35 cellular contexts compared by ENCODE assay signal in the genomic region with DNA sequence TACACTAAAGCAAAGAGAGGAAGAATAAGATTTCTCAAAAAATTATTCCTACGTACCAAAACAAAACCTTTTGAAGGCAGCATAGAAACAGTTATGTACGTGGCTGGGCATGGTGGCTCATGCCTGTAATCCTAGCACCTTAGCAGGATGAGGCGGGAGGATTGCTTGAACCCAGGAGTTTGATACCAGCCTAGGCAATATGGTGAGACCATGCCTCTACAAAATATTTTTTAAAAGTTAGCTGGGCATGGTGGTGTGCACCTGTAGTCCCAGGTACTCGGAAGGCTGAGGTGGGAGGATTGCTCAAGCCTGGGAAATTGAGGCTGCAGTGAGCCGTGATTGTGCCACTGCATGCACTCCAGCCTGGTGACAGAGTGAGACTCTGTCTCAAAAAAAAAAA. TPM values are rescaled to one million over a fixed set of nuclear protein-coding genes. Genes with fewer than 3 reads are reported as not detected.
"Had no signal": no experiment of that assay in that cellular context is flagged by ENCODE, and none has a peak within 500 bp of the region (broad histone marks: within the 10 kb centered on the region; RNA-seq: fewer than 3 reads in every experiment).

No MANE protein-coding gene starts in this region.

- H3K4me3 Mint-ChIP-seq: activated B cell treated with CpG ODN at 0.5 μM for 24 hours; activated CD4-positive, alpha-beta memory T cell treated with anti-CD3 and anti-CD28 coated beads for 36 hours; activated CD8-positive, alpha-beta T cell treated with anti-CD3 and anti-CD28 coated beads for 36 hours; activated naive CD4-positive, alpha-beta T cell treated with anti-CD3 and anti-CD28 coated beads for 36 hours; activated naive CD8-positive, alpha-beta T cell treated with anti-CD3 and anti-CD28 coated beads for 36 hours; activated T-cell treated with anti-CD3 and anti-CD28 coated beads, Interleukin-2, amount 50 U/mL, for 4 hours; activated T-cell treated with anti-CD3 and anti-CD28 coated beads, Interleukin-2, amount 50 U/mL, for 72 hours; activated T-helper 1 cell treated with anti-CD3 and anti-CD28 coated beads, Interleukin-12 subunit alpha, Interleukin-12 subunit beta, Interleukin-2, Interleukin-4 antibody, amounts not matched to agents 30 ng/mL and 10 ng/mL and 1 ng/mL, durations not matched to agents 14 hours and 24 hours and 36 hours; activated T-helper 17 cell treated with anti-CD3 and anti-CD28 coated beads, Interleukin-2, amount 50 U/mL, for 72 hours; T-cell; T-helper 17 cell; T-helper 2 cell treated with Interferon-gamma antibody and Interleukin-4, amounts not matched to agents 5 μg/mL and 100 μg/mL, for 36 hours had no signal

- H3K36me3 Mint-ChIP-seq: activated CD4-positive, alpha-beta memory T cell treated with anti-CD3 and anti-CD28 coated beads for 36 hours; activated naive CD4-positive, alpha-beta T cell treated with anti-CD3 and anti-CD28 coated beads, Interleukin-2, amount 50 U/mL, for 72 hours; activated naive CD8-positive, alpha-beta T cell treated with anti-CD3 and anti-CD28 coated beads for 36 hours; T-cell had no signal

- H3K9me3 Mint-ChIP-seq: activated B cell treated with CpG ODN at 0.5 μM for 24 hours; activated CD4-positive, alpha-beta memory T cell treated with anti-CD3 and anti-CD28 coated beads for 36 hours; activated CD8-positive, alpha-beta T cell treated with anti-CD3 and anti-CD28 coated beads for 36 hours; activated naive CD4-positive, alpha-beta T cell treated with anti-CD3 and anti-CD28 coated beads for 36 hours; activated naive CD4-positive, alpha-beta T cell treated with anti-CD3 and anti-CD28 coated beads, Interleukin-2, amount 50 U/mL, for 72 hours; activated naive CD8-positive, alpha-beta T cell treated with anti-CD3 and anti-CD28 coated beads for 36 hours; activated T-cell treated with anti-CD3 and anti-CD28 coated beads, Interleukin-2, amount 50 U/mL, for 4 hours; activated T-cell treated with anti-CD3 and anti-CD28 coated beads, Interleukin-2, amount 50 U/mL, for 72 hours; activated T-helper 1 cell treated with anti-CD3 and anti-CD28 coated beads, Interleukin-12 subunit alpha, Interleukin-12 subunit beta, Interleukin-2, Interleukin-4 antibody, amounts not matched to agents 30 ng/mL and 10 ng/mL and 1 ng/mL, durations not matched to agents 14 hours and 24 hours and 36 hours; activated T-helper 17 cell treated with anti-CD3 and anti-CD28 coated beads, Interleukin-2, amount 50 U/mL, for 72 hours; T-cell; T-helper 2 cell treated with Interferon-gamma antibody and Interleukin-4, amounts not matched to agents 5 μg/mL and 100 μg/mL, for 36 hours had no signal

- DNase-seq: activated B cell treated with CpG ODN at 0.5 μM for 24 hours; activated CD4-positive, alpha-beta memory T cell treated with anti-CD3 and anti-CD28 coated beads for 36 hours; activated CD4-positive, alpha-beta T cell treated with anti-CD3 and anti-CD28 coated beads for 48 hours; activated CD4-positive, alpha-beta T cell treated with anti-CD3 and anti-CD28 coated beads, Interleukin-2, amount 50 U/mL, for 1 hour; activated CD4-positive, alpha-beta T cell treated with anti-CD3 and anti-CD28 coated beads, Interleukin-2, amount 50 U/mL, for 4 hours; activated CD4-positive, CD25-positive, alpha-beta regulatory T cell treated with anti-CD3 and anti-CD28 coated beads, Interleukin-2, amount 50 U/mL, for 72 hours; activated CD8-positive, alpha-beta memory T cell treated with anti-CD3 and anti-CD28 coated beads, Interleukin-2, amount 50 U/mL, for 4 hours; activated CD8-positive, alpha-beta T cell treated with anti-CD3 and anti-CD28 coated beads for 36 hours; activated effector memory CD4-positive, alpha-beta T cell treated with anti-CD3 and anti-CD28 coated beads, Interleukin-2, amount 50 U/mL, for 16 hours; activated gamma-delta T cell treated with Interleukin-2 at 50 U/mL for 16 hours; activated naive CD4-positive, alpha-beta T cell; activated naive CD4-positive, alpha-beta T cell treated with anti-CD3 and anti-CD28 coated beads for 36 hours; activated naive CD4-positive, alpha-beta T cell treated with anti-CD3 and anti-CD28 coated beads, Interleukin-2, amount 50 U/mL, for 16 hours; activated naive CD8-positive, alpha-beta T cell treated with anti-CD3 and anti-CD28 coated beads for 36 hours; activated T-cell treated with anti-CD3 and anti-CD28 coated beads for 4 hours; activated T-cell treated with anti-CD3 and anti-CD28 coated beads, Interleukin-2, amount 50 U/mL, for 1 hour; activated T-cell treated with anti-CD3 and anti-CD28 coated beads, Interleukin-2, amount 50 U/mL, for 4 hours; activated T-cell treated with anti-CD3 and anti-CD28 coated beads, Interleukin-2, amount 50 U/mL, for 72 hours; amniotic stem cell; aorta; body of pancreas; brain microvascular endothelial cell; central memory CD4-positive, alpha-beta T cell; T-cell; T-helper 17 cell; T-helper 9 cell had no signal

- H3K36me3 ChIP-seq: adrenal gland, brain microvascular endothelial cell, breast epithelium had no signal

- H3K27ac Mint-ChIP-seq: activated B cell treated with CpG ODN at 0.5 μM for 24 hours; activated CD4-positive, alpha-beta memory T cell treated with anti-CD3 and anti-CD28 coated beads for 36 hours; activated CD8-positive, alpha-beta T cell treated with anti-CD3 and anti-CD28 coated beads for 36 hours; activated naive CD4-positive, alpha-beta T cell treated with anti-CD3 and anti-CD28 coated beads for 36 hours; activated naive CD4-positive, alpha-beta T cell treated with anti-CD3 and anti-CD28 coated beads, Interleukin-2, amount 50 U/mL, for 72 hours; activated naive CD8-positive, alpha-beta T cell treated with anti-CD3 and anti-CD28 coated beads for 36 hours; activated T-cell treated with anti-CD3 and anti-CD28 coated beads, Interleukin-2, amount 50 U/mL, for 72 hours; activated T-helper 1 cell treated with anti-CD3 and anti-CD28 coated beads, Interleukin-12 subunit alpha, Interleukin-12 subunit beta, Interleukin-2, Interleukin-4 antibody, amounts not matched to agents 30 ng/mL and 10 ng/mL and 1 ng/mL, durations not matched to agents 14 hours and 24 hours and 36 hours; activated T-helper 17 cell treated with anti-CD3 and anti-CD28 coated beads, Interleukin-2, amount 50 U/mL, for 72 hours; T-cell; T-helper 17 cell; T-helper 2 cell treated with Interferon-gamma antibody and Interleukin-4, amounts not matched to agents 5 μg/mL and 100 μg/mL, for 36 hours had no signal

- H3K9me3 ChIP-seq: adrenal gland, body of pancreas, breast epithelium had no signal

- H3K27ac ChIP-seq: adrenal gland, body of pancreas, brain microvascular endothelial cell, breast epithelium, VCaP had no signal

- H3K27me3 ChIP-seq: adrenal gland, body of pancreas, brain microvascular endothelial cell had no signal

- H3K4me1 ChIP-seq: adrenal gland, body of pancreas, breast epithelium had no signal

- H3K4me1 Mint-ChIP-seq: activated B cell treated with CpG ODN at 0.5 μM for 24 hours; activated naive CD8-positive, alpha-beta T cell treated with anti-CD3 and anti-CD28 coated beads for 36 hours; activated T-helper 17 cell treated with anti-CD3 and anti-CD28 coated beads, Interleukin-2, amount 50 U/mL, for 72 hours; T-cell; T-helper 17 cell had no signal

- ATAC-seq: activated CD8-positive, alpha-beta T cell treated with anti-CD3 and anti-CD28 coated beads for 36 hours; activated naive CD4-positive, alpha-beta T cell treated with anti-CD3 and anti-CD28 coated beads, Interleukin-2, amount 50 U/mL, for 72 hours; activated T-cell treated with anti-CD3 and anti-CD28 coated beads, Interleukin-2, amount 50 U/mL, for 4 hours; activated T-cell treated with anti-CD3 and anti-CD28 coated beads, Interleukin-2, amount 50 U/mL, for 72 hours; activated T-helper 17 cell treated with anti-CD3 and anti-CD28 coated beads, Interleukin-2, amount 50 U/mL, for 72 hours; body of pancreas; T-cell; T-helper 17 cell had no signal

- H3K4me3 ChIP-seq: adrenal gland, body of pancreas, breast epithelium had no signal

RNA-seq across cellular contexts. Expression of gene CYP26B1, which starts 14.9 kb away (rescaled TPM):
- total RNA-seq: activated B cell treated with CpG ODN at 0.5 μM for 24 hours; activated CD4-positive, alpha-beta memory T cell treated with anti-CD3 and anti-CD28 coated beads for 36 hours; activated CD8-positive, alpha-beta memory T cell treated with anti-CD3 and anti-CD28 coated beads for 36 hours; activated CD8-positive, alpha-beta T cell treated with anti-CD3 and anti-CD28 coated beads for 36 hours; activated naive CD4-positive, alpha-beta T cell treated with anti-CD3 and anti-CD28 coated beads for 36 hours; activated naive CD8-positive, alpha-beta T cell treated with anti-CD3 and anti-CD28 coated beads for 36 hours; activated T-cell treated with anti-CD3 and anti-CD28 coated beads, Interleukin-2, amount 50 U/mL, for 72 hours; activated T-helper 1 cell treated with anti-CD3 and anti-CD28 coated beads, Interleukin-12 subunit alpha, Interleukin-12 subunit beta, Interleukin-2, Interleukin-4 antibody, amounts not matched to agents 30 ng/mL and 10 ng/mL and 1 ng/mL, durations not matched to agents 14 hours and 24 hours and 36 hours; T-helper 1 cell treated with Interleukin-12 subunit alpha and Interleukin-12 subunit beta and Interleukin-4 antibody, amounts not matched to agents 30 ng/mL and 1 ng/mL, for 36 hours; T-helper 17 cell had no signal
